Comparison of ENCODE assay signal across 1 cellular context in the genomic region with DNA sequence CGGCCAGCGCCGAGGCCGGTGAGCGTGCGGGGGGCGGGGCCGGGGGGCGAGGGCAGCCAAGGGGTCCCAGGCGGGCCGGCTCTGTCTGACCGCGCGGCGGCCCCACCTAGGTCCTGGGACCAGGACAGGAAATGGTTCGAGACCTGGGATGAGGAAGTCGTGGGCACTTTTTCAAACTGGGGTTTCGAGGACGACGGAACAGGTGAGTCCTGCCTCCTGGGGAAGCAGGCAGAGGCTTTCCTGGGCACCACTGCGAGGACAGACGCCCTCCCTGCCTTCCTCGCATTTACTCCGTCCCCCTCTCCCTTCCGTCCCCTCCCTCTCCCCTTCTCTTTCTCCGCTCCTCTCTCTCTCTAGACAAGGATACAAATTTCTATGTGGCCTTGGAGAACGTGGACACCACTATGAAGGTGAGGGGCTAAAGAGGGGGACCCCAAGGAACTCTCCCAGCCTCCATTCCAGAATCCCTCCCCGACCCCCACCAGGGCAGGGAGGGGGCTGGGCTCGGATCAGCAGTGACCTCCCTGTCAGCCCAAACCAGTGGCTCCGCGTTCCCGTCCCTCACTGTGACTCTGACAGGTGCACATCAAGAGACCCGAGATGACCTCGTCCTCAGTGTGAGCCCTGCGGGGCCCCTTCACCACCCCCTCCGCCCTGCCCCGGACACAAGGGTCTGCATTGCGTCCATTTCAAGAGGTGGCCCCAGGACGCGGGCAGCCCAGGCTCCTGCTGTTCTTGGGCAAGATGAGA.
A peak's percentile ranks its signal among the peaks of the same experiment; 100 is the strongest.
TF ChIP-seq lines count a peak whose summit lies in the region.

No MANE protein-coding gene starts in this region.

TF ChIP-seq in WTC11, 78 proteins besides CTCF, POLR2A, EP300 and RAD21 (continued from another document and continues in another):
- TF ChIP-seq, protein P1, sequence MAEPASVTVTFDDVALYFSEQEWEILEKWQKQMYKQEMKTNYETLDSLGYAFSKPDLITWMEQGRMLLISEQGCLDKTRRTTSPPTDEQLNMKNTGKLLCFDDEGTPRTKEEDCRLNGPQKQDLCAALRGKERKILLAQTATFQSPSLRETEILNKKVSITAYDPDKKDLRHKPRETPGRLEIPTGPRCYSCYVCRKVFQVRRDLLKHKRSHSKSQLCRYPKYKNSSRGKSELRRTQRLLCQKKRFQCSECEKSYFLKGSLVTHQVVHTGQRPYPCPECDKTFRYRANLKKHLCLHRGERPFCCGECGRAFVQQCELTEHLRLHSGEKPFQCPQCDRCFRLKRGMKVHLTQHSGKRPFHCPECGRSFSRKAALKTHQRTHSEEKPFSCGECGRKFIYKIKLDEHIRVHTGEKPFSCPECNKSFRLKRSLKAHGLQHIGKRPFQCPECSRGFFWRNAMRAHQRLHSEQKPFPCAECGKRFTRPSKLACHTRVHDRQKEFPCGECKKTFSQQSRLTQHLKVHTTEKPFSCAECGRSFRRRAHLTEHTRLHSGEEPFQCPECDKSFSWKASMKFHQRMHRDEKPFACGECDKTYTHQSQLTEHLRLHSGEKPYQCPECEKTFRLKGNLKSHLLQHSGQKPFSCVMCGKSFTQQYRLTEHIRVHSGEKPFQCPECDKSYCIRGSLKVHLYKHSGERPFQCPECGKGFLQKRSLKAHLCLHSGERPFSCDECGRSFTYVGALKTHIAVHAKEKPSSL (CRISPR knock-in tag; conservative IDR thresholded peaks at IDR 0.05) = no peak
- TF ChIP-seq, protein P2, sequence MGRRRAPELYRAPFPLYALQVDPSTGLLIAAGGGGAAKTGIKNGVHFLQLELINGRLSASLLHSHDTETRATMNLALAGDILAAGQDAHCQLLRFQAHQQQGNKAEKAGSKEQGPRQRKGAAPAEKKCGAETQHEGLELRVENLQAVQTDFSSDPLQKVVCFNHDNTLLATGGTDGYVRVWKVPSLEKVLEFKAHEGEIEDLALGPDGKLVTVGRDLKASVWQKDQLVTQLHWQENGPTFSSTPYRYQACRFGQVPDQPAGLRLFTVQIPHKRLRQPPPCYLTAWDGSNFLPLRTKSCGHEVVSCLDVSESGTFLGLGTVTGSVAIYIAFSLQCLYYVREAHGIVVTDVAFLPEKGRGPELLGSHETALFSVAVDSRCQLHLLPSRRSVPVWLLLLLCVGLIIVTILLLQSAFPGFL (CRISPR knock-in tag; IDR thresholded peaks at IDR 0.05; ENCODE audit: borderline replicate concordance) = no peak
- TF ChIP-seq ZNF263 (CRISPR knock-in tag; IDR thresholded peaks at IDR 0.05; ENCODE audit: low read depth) (no peak), GRHL2 (CRISPR knock-in tag; IDR thresholded peaks at IDR 0.05; ENCODE audit: insufficient replicate concordance, severe bottlenecking) (no peak), ZNF232 (CRISPR knock-in tag; IDR thresholded peaks at IDR 0.05) (no peak), TEAD1 (CRISPR knock-in tag; IDR thresholded peaks at IDR 0.05) (no peak; the same call in 1 of the 2 replicates), GTF2I (CRISPR knock-in tag; conservative IDR thresholded peaks at IDR 0.05) (no peak), OVOL2 (CRISPR knock-in tag; IDR thresholded peaks at IDR 0.05; ENCODE audit: borderline replicate concordance) (no peak), ZNF121 (CRISPR knock-in tag; IDR thresholded peaks at IDR 0.05) (peak; percentile 38; the same call in 1 of the 2 replicates), NR1H2 (CRISPR knock-in tag; IDR thresholded peaks at IDR 0.05) (no peak), TEAD4 (CRISPR knock-in tag; IDR thresholded peaks at IDR 0.05) (no peak), ZNF219 (CRISPR knock-in tag; IDR thresholded peaks at IDR 0.05; ENCODE audit: borderline replicate concordance) (no peak), CREB1 (CRISPR knock-in tag; IDR thresholded peaks at IDR 0.05) (0 out of 2 replicates have a peak, but pooled peaks have one; percentile 18), FOXK1 (CRISPR knock-in tag; IDR thresholded peaks at IDR 0.05) (no peak), ESRRA (CRISPR knock-in tag; IDR thresholded peaks at IDR 0.05; ENCODE audit: borderline replicate concordance) (no peak), FOXP1 (CRISPR knock-in tag; IDR thresholded peaks at IDR 0.05; ENCODE audit: borderline replicate concordance) (no peak; the same call in 1 of the 2 replicates)
- TF ChIP-seq, protein P3, sequence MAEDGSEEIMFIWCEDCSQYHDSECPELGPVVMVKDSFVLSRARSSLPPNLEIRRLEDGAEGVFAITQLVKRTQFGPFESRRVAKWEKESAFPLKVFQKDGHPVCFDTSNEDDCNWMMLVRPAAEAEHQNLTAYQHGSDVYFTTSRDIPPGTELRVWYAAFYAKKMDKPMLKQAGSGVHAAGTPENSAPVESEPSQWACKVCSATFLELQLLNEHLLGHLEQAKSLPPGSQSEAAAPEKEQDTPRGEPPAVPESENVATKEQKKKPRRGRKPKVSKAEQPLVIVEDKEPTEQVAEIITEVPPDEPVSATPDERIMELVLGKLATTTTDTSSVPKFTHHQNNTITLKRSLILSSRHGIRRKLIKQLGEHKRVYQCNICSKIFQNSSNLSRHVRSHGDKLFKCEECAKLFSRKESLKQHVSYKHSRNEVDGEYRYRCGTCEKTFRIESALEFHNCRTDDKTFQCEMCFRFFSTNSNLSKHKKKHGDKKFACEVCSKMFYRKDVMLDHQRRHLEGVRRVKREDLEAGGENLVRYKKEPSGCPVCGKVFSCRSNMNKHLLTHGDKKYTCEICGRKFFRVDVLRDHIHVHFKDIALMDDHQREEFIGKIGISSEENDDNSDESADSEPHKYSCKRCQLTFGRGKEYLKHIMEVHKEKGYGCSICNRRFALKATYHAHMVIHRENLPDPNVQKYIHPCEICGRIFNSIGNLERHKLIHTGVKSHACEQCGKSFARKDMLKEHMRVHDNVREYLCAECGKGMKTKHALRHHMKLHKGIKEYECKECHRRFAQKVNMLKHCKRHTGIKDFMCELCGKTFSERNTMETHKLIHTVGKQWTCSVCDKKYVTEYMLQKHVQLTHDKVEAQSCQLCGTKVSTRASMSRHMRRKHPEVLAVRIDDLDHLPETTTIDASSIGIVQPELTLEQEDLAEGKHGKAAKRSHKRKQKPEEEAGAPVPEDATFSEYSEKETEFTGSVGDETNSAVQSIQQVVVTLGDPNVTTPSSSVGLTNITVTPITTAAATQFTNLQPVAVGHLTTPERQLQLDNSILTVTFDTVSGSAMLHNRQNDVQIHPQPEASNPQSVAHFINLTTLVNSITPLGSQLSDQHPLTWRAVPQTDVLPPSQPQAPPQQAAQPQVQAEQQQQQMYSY (CRISPR knock-in tag; IDR thresholded peaks at IDR 0.05) = no peak
- TF ChIP-seq, protein P4, sequence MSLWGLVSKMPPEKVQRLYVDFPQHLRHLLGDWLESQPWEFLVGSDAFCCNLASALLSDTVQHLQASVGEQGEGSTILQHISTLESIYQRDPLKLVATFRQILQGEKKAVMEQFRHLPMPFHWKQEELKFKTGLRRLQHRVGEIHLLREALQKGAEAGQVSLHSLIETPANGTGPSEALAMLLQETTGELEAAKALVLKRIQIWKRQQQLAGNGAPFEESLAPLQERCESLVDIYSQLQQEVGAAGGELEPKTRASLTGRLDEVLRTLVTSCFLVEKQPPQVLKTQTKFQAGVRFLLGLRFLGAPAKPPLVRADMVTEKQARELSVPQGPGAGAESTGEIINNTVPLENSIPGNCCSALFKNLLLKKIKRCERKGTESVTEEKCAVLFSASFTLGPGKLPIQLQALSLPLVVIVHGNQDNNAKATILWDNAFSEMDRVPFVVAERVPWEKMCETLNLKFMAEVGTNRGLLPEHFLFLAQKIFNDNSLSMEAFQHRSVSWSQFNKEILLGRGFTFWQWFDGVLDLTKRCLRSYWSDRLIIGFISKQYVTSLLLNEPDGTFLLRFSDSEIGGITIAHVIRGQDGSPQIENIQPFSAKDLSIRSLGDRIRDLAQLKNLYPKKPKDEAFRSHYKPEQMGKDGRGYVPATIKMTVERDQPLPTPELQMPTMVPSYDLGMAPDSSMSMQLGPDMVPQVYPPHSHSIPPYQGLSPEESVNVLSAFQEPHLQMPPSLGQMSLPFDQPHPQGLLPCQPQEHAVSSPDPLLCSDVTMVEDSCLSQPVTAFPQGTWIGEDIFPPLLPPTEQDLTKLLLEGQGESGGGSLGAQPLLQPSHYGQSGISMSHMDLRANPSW (CRISPR knock-in tag; conservative IDR thresholded peaks at IDR 0.05; ENCODE audit: low read depth) = no peak
- TF ChIP-seq, protein P5, sequence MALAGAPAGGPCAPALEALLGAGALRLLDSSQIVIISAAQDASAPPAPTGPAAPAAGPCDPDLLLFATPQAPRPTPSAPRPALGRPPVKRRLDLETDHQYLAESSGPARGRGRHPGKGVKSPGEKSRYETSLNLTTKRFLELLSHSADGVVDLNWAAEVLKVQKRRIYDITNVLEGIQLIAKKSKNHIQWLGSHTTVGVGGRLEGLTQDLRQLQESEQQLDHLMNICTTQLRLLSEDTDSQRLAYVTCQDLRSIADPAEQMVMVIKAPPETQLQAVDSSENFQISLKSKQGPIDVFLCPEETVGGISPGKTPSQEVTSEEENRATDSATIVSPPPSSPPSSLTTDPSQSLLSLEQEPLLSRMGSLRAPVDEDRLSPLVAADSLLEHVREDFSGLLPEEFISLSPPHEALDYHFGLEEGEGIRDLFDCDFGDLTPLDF (CRISPR knock-in tag; IDR thresholded peaks at IDR 0.05) = no peak
- TF ChIP-seq, protein P6, sequence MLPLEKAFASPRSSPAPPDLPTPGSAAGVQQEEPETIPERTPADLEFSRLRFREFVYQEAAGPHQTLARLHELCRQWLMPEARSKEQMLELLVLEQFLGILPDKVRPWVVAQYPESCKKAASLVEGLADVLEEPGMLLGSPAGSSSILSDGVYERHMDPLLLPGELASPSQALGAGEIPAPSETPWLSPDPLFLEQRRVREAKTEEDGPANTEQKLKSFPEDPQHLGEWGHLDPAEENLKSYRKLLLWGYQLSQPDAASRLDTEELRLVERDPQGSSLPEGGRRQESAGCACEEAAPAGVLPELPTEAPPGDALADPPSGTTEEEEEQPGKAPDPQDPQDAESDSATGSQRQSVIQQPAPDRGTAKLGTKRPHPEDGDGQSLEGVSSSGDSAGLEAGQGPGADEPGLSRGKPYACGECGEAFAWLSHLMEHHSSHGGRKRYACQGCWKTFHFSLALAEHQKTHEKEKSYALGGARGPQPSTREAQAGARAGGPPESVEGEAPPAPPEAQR (CRISPR knock-in tag; IDR thresholded peaks at IDR 0.05) = no peak
- TF ChIP-seq, protein P7, sequence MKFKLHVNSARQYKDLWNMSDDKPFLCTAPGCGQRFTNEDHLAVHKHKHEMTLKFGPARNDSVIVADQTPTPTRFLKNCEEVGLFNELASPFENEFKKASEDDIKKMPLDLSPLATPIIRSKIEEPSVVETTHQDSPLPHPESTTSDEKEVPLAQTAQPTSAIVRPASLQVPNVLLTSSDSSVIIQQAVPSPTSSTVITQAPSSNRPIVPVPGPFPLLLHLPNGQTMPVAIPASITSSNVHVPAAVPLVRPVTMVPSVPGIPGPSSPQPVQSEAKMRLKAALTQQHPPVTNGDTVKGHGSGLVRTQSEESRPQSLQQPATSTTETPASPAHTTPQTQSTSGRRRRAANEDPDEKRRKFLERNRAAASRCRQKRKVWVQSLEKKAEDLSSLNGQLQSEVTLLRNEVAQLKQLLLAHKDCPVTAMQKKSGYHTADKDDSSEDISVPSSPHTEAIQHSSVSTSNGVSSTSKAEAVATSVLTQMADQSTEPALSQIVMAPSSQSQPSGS (CRISPR knock-in tag; IDR thresholded peaks at IDR 0.05; ENCODE audit: borderline replicate concordance, low read depth) = no peak
- TF ChIP-seq, protein P8, sequence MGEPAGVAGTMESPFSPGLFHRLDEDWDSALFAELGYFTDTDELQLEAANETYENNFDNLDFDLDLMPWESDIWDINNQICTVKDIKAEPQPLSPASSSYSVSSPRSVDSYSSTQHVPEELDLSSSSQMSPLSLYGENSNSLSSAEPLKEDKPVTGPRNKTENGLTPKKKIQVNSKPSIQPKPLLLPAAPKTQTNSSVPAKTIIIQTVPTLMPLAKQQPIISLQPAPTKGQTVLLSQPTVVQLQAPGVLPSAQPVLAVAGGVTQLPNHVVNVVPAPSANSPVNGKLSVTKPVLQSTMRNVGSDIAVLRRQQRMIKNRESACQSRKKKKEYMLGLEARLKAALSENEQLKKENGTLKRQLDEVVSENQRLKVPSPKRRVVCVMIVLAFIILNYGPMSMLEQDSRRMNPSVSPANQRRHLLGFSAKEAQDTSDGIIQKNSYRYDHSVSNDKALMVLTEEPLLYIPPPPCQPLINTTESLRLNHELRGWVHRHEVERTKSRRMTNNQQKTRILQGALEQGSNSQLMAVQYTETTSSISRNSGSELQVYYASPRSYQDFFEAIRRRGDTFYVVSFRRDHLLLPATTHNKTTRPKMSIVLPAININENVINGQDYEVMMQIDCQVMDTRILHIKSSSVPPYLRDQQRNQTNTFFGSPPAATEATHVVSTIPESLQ (CRISPR knock-in tag; IDR thresholded peaks at IDR 0.05) = no peak
- TF ChIP-seq, protein P9, sequence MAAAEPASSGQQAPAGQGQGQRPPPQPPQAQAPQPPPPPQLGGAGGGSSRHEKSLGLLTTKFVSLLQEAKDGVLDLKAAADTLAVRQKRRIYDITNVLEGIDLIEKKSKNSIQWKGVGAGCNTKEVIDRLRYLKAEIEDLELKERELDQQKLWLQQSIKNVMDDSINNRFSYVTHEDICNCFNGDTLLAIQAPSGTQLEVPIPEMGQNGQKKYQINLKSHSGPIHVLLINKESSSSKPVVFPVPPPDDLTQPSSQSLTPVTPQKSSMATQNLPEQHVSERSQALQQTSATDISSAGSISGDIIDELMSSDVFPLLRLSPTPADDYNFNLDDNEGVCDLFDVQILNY (CRISPR knock-in tag; IDR thresholded peaks at IDR 0.05) = no peak
- TF ChIP-seq, protein P10, sequence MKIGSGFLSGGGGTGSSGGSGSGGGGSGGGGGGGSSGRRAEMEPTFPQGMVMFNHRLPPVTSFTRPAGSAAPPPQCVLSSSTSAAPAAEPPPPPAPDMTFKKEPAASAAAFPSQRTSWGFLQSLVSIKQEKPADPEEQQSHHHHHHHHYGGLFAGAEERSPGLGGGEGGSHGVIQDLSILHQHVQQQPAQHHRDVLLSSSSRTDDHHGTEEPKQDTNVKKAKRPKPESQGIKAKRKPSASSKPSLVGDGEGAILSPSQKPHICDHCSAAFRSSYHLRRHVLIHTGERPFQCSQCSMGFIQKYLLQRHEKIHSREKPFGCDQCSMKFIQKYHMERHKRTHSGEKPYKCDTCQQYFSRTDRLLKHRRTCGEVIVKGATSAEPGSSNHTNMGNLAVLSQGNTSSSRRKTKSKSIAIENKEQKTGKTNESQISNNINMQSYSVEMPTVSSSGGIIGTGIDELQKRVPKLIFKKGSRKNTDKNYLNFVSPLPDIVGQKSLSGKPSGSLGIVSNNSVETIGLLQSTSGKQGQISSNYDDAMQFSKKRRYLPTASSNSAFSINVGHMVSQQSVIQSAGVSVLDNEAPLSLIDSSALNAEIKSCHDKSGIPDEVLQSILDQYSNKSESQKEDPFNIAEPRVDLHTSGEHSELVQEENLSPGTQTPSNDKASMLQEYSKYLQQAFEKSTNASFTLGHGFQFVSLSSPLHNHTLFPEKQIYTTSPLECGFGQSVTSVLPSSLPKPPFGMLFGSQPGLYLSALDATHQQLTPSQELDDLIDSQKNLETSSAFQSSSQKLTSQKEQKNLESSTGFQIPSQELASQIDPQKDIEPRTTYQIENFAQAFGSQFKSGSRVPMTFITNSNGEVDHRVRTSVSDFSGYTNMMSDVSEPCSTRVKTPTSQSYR (CRISPR knock-in tag; IDR thresholded peaks at IDR 0.05) = 0 out of 2 replicates have a peak, but pooled peaks have one; percentile 61
- TF ChIP-seq, protein P11, sequence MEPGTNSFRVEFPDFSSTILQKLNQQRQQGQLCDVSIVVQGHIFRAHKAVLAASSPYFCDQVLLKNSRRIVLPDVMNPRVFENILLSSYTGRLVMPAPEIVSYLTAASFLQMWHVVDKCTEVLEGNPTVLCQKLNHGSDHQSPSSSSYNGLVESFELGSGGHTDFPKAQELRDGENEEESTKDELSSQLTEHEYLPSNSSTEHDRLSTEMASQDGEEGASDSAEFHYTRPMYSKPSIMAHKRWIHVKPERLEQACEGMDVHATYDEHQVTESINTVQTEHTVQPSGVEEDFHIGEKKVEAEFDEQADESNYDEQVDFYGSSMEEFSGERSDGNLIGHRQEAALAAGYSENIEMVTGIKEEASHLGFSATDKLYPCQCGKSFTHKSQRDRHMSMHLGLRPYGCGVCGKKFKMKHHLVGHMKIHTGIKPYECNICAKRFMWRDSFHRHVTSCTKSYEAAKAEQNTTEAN (CRISPR knock-in tag; IDR thresholded peaks at IDR 0.05) = peak; percentile 5; the same call in 1 of the 2 replicates
